In the genomic region with DNA sequence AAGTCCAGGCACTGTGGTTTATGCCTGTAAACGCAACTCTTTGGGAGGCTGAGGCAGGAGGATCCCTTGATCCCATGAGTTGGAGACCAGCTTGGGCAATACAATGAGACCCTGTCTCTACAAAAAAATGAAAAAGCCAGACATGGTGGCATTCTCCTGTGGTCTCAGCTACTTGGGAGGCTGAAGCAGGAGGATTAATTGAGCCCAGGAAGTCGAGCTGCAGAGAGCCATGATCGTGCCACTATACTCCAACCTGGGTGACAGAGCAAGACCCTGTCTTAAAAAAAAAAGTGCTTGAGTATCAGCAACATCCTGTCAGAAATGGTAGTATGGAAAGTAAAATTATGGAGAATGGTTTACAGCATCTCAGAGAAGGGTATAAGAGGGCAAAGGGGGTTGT, we compare ENCODE assay signal across 19 cellular contexts. TPM values are rescaled to one million over a fixed set of nuclear protein-coding genes. Genes with fewer than 3 reads are reported as not detected.
DNase-seq lines count a peak whose midpoint lies in the region; ATAC-seq, FAIRE-seq and TF ChIP-seq lines count a peak whose summit lies in the region.
"Had no signal": no experiment of that assay in that cellular context is flagged by ENCODE, and none has a peak within 500 bp of the region (broad histone marks: within the 10 kb centered on the region; RNA-seq: fewer than 3 reads in every experiment).

No MANE protein-coding gene starts in this region.

- ATAC-seq in activated T-helper 17 cell treated with anti-CD3 and anti-CD28 coated beads, Interleukin-2, amount 50 U/mL, for 72 hours (replicated peaks) = no peak
- no peak for ATAC-seq in naive thymus-derived CD8-positive, alpha-beta T cell
- ATAC-seq in HG03571 (IDR thresholded peaks at IDR 0.05; ENCODE audit: unreplicated experiment) = no peak
- ATAC-seq: upper lobe of right lung had no signal

- H3K27ac Mint-ChIP-seq in T-helper 2 cell treated with Interferon-gamma antibody and Interleukin-4, amounts not matched to agents 5 μg/mL and 100 μg/mL, for 36 hours = peak overlapping the region; percentile 95
- H3K27ac Mint-ChIP-seq in activated T-helper 17 cell treated with anti-CD3 and anti-CD28 coated beads, Interleukin-2, amount 50 U/mL, for 72 hours = peak overlapping the region; percentile 97
- H3K27ac Mint-ChIP-seq in naive thymus-derived CD8-positive, alpha-beta T cell = peak overlapping the region; percentile 92 to 100 (median 97)
- H3K27ac Mint-ChIP-seq: nephron progenitor cell had no signal

- H3K36me3 Mint-ChIP-seq in T-helper 2 cell treated with Interferon-gamma antibody and Interleukin-4, amounts not matched to agents 5 μg/mL and 100 μg/mL, for 36 hours (ENCODE audit: low read depth) = peaks cover 67% of the 10 kb centered on the region
- H3K36me3 Mint-ChIP-seq in activated T-helper 17 cell treated with anti-CD3 and anti-CD28 coated beads, Interleukin-2, amount 50 U/mL, for 72 hours (ENCODE audit: low read depth) = peaks cover 72% of the 10 kb centered on the region
- H3K36me3 Mint-ChIP-seq in naive thymus-derived CD8-positive, alpha-beta T cell = peaks cover 5 to 28% (median 16%) of the 10 kb centered on the region in 3 donors

- no peaks in the 10 kb centered on the region for H3K27me3 Mint-ChIP-seq in T-helper 2 cell treated with Interferon-gamma antibody and Interleukin-4, amounts not matched to agents 5 μg/mL and 100 μg/mL, for 36 hours (ENCODE audit: low read depth)
- no peaks in the 10 kb centered on the region for H3K27me3 Mint-ChIP-seq in activated T-helper 17 cell treated with anti-CD3 and anti-CD28 coated beads, Interleukin-2, amount 50 U/mL, for 72 hours
- H3K27me3 Mint-ChIP-seq in naive thymus-derived CD8-positive, alpha-beta T cell = peaks cover 0 to 3% (median 0%) of the 10 kb centered on the region in 5 donors

- TF ChIP-seq POLR2A in GM12892 (IDR thresholded peaks at IDR 0.05; ENCODE audit: low read depth, low read length) = no peak

- no peak for DNase-seq in T-helper 2 cell treated with Interferon-gamma antibody and Interleukin-4, amounts not matched to agents 5 μg/mL and 100 μg/mL, for 36 hours (ENCODE audit: low spot score)
- no peak for DNase-seq in T-helper 2 cell
- no peak for DNase-seq in GM12892 (ENCODE audit: insufficient read length)
- DNase-seq in naive thymus-derived CD8-positive, alpha-beta T cell = peak in 1 of 10 donors; percentile 23
- DNase-seq in GF-D8 (lab: John Stamatoyannopoulos, UW) = no peak
- no peak for DNase-seq in DMS79 treated with DMSO at 0.1 percent for 48 hours (lab: John Stamatoyannopoulos, UW)
- DNase-seq: 8988T; adrenal gland; DMS53; head of caudate nucleus; NCI-H1436; NCI-H2171 treated with DMSO at 0.1 percent for 48 hours; nephron progenitor cell; stimulated activated CD4-positive, alpha-beta T cell treated with anti-CD3 and anti-CD28 coated beads, Interleukin-12 subunit alpha, Interleukin-12 subunit beta, amount 100 ng/mL, for 4 hours; upper lobe of right lung had no signal

- H3K4me3 Mint-ChIP-seq in T-helper 2 cell treated with Interferon-gamma antibody and Interleukin-4, amounts not matched to agents 5 μg/mL and 100 μg/mL, for 36 hours = peak overlapping the region; percentile 79
- H3K4me3 Mint-ChIP-seq in activated T-helper 17 cell treated with anti-CD3 and anti-CD28 coated beads, Interleukin-2, amount 50 U/mL, for 72 hours = peak overlapping the region; percentile 83
- peak overlapping the region; percentile 61 to 90 (median 85) for H3K4me3 Mint-ChIP-seq in naive thymus-derived CD8-positive, alpha-beta T cell
- H3K4me3 Mint-ChIP-seq: nephron progenitor cell had no signal

- peaks cover 63% of the 10 kb centered on the region for H3K4me1 Mint-ChIP-seq in T-helper 2 cell treated with Interferon-gamma antibody and Interleukin-4, amounts not matched to agents 5 μg/mL and 100 μg/mL, for 36 hours (ENCODE audit: low read depth)
- peaks cover 55% of the 10 kb centered on the region for H3K4me1 Mint-ChIP-seq in activated T-helper 17 cell treated with anti-CD3 and anti-CD28 coated beads, Interleukin-2, amount 50 U/mL, for 72 hours
- H3K4me1 Mint-ChIP-seq in naive thymus-derived CD8-positive, alpha-beta T cell = peaks cover 50 to 92% (median 86%) of the 10 kb centered on the region in 4 donors
- H3K4me1 Mint-ChIP-seq: nephron progenitor cell had no signal

- peaks cover 10% of the 10 kb centered on the region for H3K9me3 Mint-ChIP-seq in T-helper 2 cell treated with Interferon-gamma antibody and Interleukin-4, amounts not matched to agents 5 μg/mL and 100 μg/mL, for 36 hours
- H3K9me3 Mint-ChIP-seq in activated T-helper 17 cell treated with anti-CD3 and anti-CD28 coated beads, Interleukin-2, amount 50 U/mL, for 72 hours = peaks cover 4% of the 10 kb centered on the region
- H3K9me3 Mint-ChIP-seq in naive thymus-derived CD8-positive, alpha-beta T cell = peaks cover 0 to 9% (median 0%) of the 10 kb centered on the region in 9 donors
- H3K9me3 Mint-ChIP-seq: nephron progenitor cell had no signal

- POLR2A ChIA-PET in naive thymus-derived CD8-positive, alpha-beta T cell (lab: Charles Lee) = interaction anchor here (0.9 to 4.0 kb wide), 5 partner anchors 12 to 54 kb away, joined by 3 to 40 read pairs (median 15); a partner anchor contains a TSS

- peak; percentile 89 for FAIRE-seq in GM12892 (lab: Jason Lieb, UNC)

RNA-seq across cellular contexts. Expression of a gene that starts 11.6 kb away (rescaled TPM):
- 37.4 TPM for polyA plus RNA-seq in GM12892 (2012; ENCODE audit: missing spikeins)
- total RNA-seq in activated T-helper 17 cell treated with anti-CD3 and anti-CD28 coated beads, Interleukin-2, amount 50 U/mL, for 72 hours = 10 to 100 TPM; 46.5 to 50.4 TPM
- total RNA-seq in naive thymus-derived CD8-positive, alpha-beta T cell = 100 to 1,000 TPM in 1 of 2 experiments, 10 to 100 TPM in 1; 91.6 to 102 TPM
- 10 to 100 TPM; 50.0 to 68.5 (median 65.1) TPM for polyA plus RNA-seq in naive thymus-derived CD8-positive, alpha-beta T cell
- total RNA-seq: HT-29, LHCN-M2 had no signal
